In the genomic region with DNA sequence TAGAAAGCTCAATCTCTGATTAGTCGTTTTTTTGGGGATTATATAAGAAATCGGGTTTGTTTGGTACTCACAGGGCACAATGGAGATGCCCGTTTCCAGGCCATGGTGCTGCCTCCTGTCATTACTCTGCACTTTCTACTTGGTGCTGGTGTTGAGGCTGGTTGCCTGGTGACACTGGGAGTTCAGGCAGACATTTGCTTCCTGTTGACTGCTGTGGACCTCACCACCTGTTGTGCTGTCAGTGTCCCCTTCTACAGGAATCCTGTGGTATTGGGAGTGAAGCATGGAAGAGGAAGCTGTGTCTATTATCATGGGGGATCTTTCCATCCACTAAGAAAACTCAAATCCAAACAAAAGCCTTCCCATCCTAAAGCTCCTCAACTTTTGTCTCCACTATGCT, we compare ENCODE assay signal across 24 cellular contexts.
"Had no signal": no experiment of that assay in that cellular context is flagged by ENCODE, and none has a peak within 500 bp of the region (broad histone marks: within the 10 kb centered on the region; RNA-seq: fewer than 3 reads in every experiment).

No MANE protein-coding gene starts in this region.

- H3K27me3 Mint-ChIP-seq: activated CD4-positive, alpha-beta T cell treated with anti-CD3 and anti-CD28 coated beads for 36 hours; activated naive CD8-positive, alpha-beta T cell treated with anti-CD3 and anti-CD28 coated beads for 36 hours; effector memory CD8-positive, alpha-beta T cell; natural killer cell treated with Interleukin-12 subunit alpha and Interleukin-12 subunit beta and Interleukin-15 and Interleukin-18, amount 100 ng/mL, for 72 hours; progenitor cell of endocrine pancreas had no signal

- H3K27ac ChIP-seq: brain microvascular endothelial cell, epithelial cell of prostate, left ventricle myocardium inferior, tibial nerve, WERI-Rb-1 had no signal

- H3K36me3 ChIP-seq: brain microvascular endothelial cell, left ventricle myocardium inferior, tibial nerve, uterus, WERI-Rb-1 had no signal

- H3K27ac Mint-ChIP-seq: activated CD4-positive, alpha-beta T cell treated with anti-CD3 and anti-CD28 coated beads for 36 hours; activated naive CD8-positive, alpha-beta T cell treated with anti-CD3 and anti-CD28 coated beads for 36 hours; effector memory CD8-positive, alpha-beta T cell; memory B cell; progenitor cell of endocrine pancreas had no signal

- ATAC-seq: activated CD4-positive, alpha-beta T cell treated with anti-CD3 and anti-CD28 coated beads for 36 hours; effector memory CD8-positive, alpha-beta T cell; natural killer cell treated with Interleukin-12 subunit alpha and Interleukin-12 subunit beta and Interleukin-15 and Interleukin-18, amount 100 ng/mL, for 72 hours; right cardiac atrium had no signal

- H3K4me3 ChIP-seq: left ventricle myocardium inferior, tibial nerve, uterus had no signal

- H3K4me3 Mint-ChIP-seq: activated CD4-positive, alpha-beta T cell treated with anti-CD3 and anti-CD28 coated beads for 36 hours; activated naive CD8-positive, alpha-beta T cell treated with anti-CD3 and anti-CD28 coated beads for 36 hours; effector memory CD8-positive, alpha-beta T cell; memory B cell; natural killer cell treated with Interleukin-12 subunit alpha and Interleukin-12 subunit beta and Interleukin-15 and Interleukin-18, amount 100 ng/mL, for 72 hours had no signal

- H3K27me3 ChIP-seq: brain microvascular endothelial cell, tibial nerve, uterus had no signal

- DNase-seq: activated CD4-positive, alpha-beta T cell treated with anti-CD3 and anti-CD28 coated beads for 36 hours; activated CD8-positive, alpha-beta memory T cell treated with anti-CD3 and anti-CD28 coated beads, Interleukin-2, amount 50 U/mL, for 48 hours; activated gamma-delta T cell treated with Interleukin-2 at 50 U/mL for 16 hours; activated naive CD8-positive, alpha-beta T cell treated with anti-CD3 and anti-CD28 coated beads for 36 hours; amygdala; brain microvascular endothelial cell; effector memory CD8-positive, alpha-beta T cell; foreskin melanocyte; left ventricle myocardium inferior; occipital lobe; right cardiac atrium; small intestine; stimulated activated CD4-positive, alpha-beta T cell treated with anti-CD3 and anti-CD28 coated beads, Interleukin-4, amount 100 ng/mL, for 4 hours; stimulated activated CD8-positive, alpha-beta memory T cell treated with anti-CD3 and anti-CD28 coated beads, Interleukin-4, amount 100 ng/mL, for 48 hours; stimulated activated naive CD4-positive, alpha-beta T cell treated with Interleukin-2 at 50 U/mL for 16 hours; substantia nigra; T1000; uterus; WERI-Rb-1 had no signal

- H3K9me3 ChIP-seq: left ventricle myocardium inferior, tibial nerve, uterus had no signal

- H3K9me3 Mint-ChIP-seq: effector memory CD8-positive, alpha-beta T cell had no signal

- H3K36me3 Mint-ChIP-seq: activated naive CD8-positive, alpha-beta T cell treated with anti-CD3 and anti-CD28 coated beads for 36 hours; memory B cell; natural killer cell treated with Interleukin-12 subunit alpha and Interleukin-12 subunit beta and Interleukin-15 and Interleukin-18, amount 100 ng/mL, for 72 hours had no signal
